ENCODE assay signal across 1 cellular context in genomic region chr19:29844891-29845575, GRCh38.
TF ChIP-seq lines count a peak whose summit lies in the region.

No MANE protein-coding gene starts in this region.

TF ChIP-seq in H1, 55 proteins besides CTCF, POLR2A, EP300 and RAD21 (continued from another document):
- TF ChIP-seq SP4 (IDR thresholded peaks at IDR 0.05; ENCODE audit: low read length) (peak; percentile 57; the same call in 1 of the 2 replicates), EGR1 (IDR thresholded peaks at IDR 0.05; ENCODE audit: borderline replicate concordance, low read depth, low read length) (no peak), SP1 (IDR thresholded peaks at IDR 0.05; ENCODE audit: low read depth, low read length) (peak; percentile 50), HDAC2 (IDR thresholded peaks at IDR 0.05; ENCODE audit: borderline replicate concordance in 1 of 2, low read depth in 2 of 2, low read length in 2 of 2) (0 out of 4 replicates have a peak, but pooled peaks of 1 of the 2 experiments have one; percentile 82), POU5F1 (IDR thresholded peaks at IDR 0.05; ENCODE audit: low read depth, low read length) (no peak)
